ENCODE assay signal across 24 cellular contexts in genomic region chr3:20343790-20344189, GRCh38.
"Had no signal": no experiment of that assay in that cellular context is flagged by ENCODE, and none has a peak within 500 bp of the region (broad histone marks: within the 10 kb centered on the region; RNA-seq: fewer than 3 reads in every experiment).

No MANE protein-coding gene starts in this region.

- H3K27ac ChIP-seq: HL-60, SJCRH30 had no signal

- H3K36me3 ChIP-seq: SJCRH30 had no signal

- DNase-seq: KBM-7, MV-4-11, NCI-H1048, NCI-H1105, NCI-H1417, NCI-H1436 treated with DMSO at 0.1 percent for 48 hours, NCI-H1694, NCI-H187 treated with DMSO at 0.1 percent for 48 hours, NCI-H2029 treated with DMSO at 0.1 percent for 48 hours, NCI-H2171, NCI-H226, NCI-H446, NCI-H510A, NCI-H524 treated with DMSO at 0.1 percent for 48 hours, NCI-H69, NCI-H774, PC-3, SHP77 treated with DMSO at 0.1 percent for 48 hours, SJCRH30 had no signal

- ATAC-seq: Panc1, PC-3, Right ventricle myocardium inferior, SK-N-SH treated with all-trans-retinoic acid at 6 μM for 48 hours had no signal

- H3K27me3 ChIP-seq: SJCRH30 had no signal

- FAIRE-seq: HTR-8/SVneo had no signal

- H3K4me1 ChIP-seq: SJCRH30 had no signal

- H3K9me3 ChIP-seq: SJCRH30 had no signal

- H3K4me3 ChIP-seq: SJCRH30 had no signal
